In the genomic region with DNA sequence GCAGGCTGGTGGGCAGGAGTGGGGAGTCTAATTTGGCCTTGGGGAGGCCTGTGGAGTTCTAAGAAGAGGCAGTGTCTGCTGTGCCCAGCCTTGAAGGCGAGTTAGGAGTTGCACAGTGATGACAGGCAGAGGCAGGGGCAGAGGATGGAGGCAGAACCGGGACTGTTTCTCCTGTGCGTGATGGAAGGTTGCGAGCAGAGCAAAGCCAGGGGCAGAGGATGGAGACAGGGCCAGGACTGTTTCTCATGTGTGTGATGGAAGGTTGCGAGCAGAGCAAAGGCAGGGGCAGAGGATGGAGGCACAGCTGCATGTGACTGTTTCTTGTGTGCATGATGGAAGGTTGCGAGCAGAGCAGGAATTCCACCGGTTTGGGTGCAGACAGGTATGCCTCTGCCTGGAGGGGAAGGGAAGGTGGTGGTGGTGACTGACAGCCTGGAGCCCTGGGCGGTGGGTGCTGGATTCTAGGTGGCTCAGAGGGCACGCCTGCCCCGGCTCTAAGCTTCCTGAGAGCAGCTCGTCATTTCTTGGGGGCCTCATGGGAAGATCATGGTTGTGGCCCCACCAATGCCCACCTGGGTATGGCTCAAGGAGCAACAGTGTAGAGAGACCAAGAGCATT, we compare ENCODE assay signal across 2 cellular contexts.
TF ChIP-seq lines count a peak whose summit lies in the region.

No MANE protein-coding gene starts in this region.

TF ChIP-seq in WTC11, 78 proteins besides CTCF, POLR2A, EP300 and RAD21 (continued from another document):
- TF ChIP-seq, protein P1, sequence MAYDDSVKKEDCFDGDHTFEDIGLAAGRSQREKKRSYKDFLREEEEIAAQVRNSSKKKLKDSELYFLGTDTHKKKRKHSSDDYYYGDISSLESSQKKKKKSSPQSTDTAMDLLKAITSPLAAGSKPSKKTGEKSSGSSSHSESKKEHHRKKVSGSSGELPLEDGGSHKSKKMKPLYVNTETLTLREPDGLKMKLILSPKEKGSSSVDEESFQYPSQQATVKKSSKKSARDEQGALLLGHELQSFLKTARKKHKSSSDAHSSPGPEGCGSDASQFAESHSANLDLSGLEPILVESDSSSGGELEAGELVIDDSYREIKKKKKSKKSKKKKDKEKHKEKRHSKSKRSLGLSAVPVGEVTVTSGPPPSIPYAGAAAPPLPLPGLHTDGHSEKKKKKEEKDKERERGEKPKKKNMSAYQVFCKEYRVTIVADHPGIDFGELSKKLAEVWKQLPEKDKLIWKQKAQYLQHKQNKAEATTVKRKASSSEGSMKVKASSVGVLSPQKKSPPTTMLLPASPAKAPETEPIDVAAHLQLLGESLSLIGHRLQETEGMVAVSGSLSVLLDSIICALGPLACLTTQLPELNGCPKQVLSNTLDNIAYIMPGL (CRISPR knock-in tag; IDR thresholded peaks at IDR 0.05), result no peak
- TF ChIP-seq NFE2L1 (CRISPR knock-in tag; IDR thresholded peaks at IDR 0.05) (no peak), SMAD3 (CRISPR knock-in tag; IDR thresholded peaks at IDR 0.05; ENCODE audit: borderline replicate concordance) (no peak), EMX1 (CRISPR knock-in tag; IDR thresholded peaks at IDR 0.05) (no peak), ZNF416 (CRISPR knock-in tag; IDR thresholded peaks at IDR 0.05) (no peak), MYBL2 (CRISPR knock-in tag; IDR thresholded peaks at IDR 0.05) (no peak), CREB1 (CRISPR knock-in tag; IDR thresholded peaks at IDR 0.05) (no peak)
- TF ChIP-seq, protein P2, sequence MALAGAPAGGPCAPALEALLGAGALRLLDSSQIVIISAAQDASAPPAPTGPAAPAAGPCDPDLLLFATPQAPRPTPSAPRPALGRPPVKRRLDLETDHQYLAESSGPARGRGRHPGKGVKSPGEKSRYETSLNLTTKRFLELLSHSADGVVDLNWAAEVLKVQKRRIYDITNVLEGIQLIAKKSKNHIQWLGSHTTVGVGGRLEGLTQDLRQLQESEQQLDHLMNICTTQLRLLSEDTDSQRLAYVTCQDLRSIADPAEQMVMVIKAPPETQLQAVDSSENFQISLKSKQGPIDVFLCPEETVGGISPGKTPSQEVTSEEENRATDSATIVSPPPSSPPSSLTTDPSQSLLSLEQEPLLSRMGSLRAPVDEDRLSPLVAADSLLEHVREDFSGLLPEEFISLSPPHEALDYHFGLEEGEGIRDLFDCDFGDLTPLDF (CRISPR knock-in tag; IDR thresholded peaks at IDR 0.05), result no peak
- TF ChIP-seq, protein P3, sequence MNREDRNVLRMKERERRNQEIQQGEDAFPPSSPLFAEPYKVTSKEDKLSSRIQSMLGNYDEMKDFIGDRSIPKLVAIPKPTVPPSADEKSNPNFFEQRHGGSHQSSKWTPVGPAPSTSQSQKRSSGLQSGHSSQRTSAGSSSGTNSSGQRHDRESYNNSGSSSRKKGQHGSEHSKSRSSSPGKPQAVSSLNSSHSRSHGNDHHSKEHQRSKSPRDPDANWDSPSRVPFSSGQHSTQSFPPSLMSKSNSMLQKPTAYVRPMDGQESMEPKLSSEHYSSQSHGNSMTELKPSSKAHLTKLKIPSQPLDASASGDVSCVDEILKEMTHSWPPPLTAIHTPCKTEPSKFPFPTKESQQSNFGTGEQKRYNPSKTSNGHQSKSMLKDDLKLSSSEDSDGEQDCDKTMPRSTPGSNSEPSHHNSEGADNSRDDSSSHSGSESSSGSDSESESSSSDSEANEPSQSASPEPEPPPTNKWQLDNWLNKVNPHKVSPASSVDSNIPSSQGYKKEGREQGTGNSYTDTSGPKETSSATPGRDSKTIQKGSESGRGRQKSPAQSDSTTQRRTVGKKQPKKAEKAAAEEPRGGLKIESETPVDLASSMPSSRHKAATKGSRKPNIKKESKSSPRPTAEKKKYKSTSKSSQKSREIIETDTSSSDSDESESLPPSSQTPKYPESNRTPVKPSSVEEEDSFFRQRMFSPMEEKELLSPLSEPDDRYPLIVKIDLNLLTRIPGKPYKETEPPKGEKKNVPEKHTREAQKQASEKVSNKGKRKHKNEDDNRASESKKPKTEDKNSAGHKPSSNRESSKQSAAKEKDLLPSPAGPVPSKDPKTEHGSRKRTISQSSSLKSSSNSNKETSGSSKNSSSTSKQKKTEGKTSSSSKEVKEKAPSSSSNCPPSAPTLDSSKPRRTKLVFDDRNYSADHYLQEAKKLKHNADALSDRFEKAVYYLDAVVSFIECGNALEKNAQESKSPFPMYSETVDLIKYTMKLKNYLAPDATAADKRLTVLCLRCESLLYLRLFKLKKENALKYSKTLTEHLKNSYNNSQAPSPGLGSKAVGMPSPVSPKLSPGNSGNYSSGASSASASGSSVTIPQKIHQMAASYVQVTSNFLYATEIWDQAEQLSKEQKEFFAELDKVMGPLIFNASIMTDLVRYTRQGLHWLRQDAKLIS (CRISPR knock-in tag; IDR thresholded peaks at IDR 0.05; ENCODE audit: borderline replicate concordance), result no peak
TF ChIP-seq in WTC11: peak in this region for 0.

TF ChIP-seq in GM23338, 12 proteins besides CTCF, POLR2A, EP300 and RAD21 (continued from another document):
- TF ChIP-seq, protein P4, sequence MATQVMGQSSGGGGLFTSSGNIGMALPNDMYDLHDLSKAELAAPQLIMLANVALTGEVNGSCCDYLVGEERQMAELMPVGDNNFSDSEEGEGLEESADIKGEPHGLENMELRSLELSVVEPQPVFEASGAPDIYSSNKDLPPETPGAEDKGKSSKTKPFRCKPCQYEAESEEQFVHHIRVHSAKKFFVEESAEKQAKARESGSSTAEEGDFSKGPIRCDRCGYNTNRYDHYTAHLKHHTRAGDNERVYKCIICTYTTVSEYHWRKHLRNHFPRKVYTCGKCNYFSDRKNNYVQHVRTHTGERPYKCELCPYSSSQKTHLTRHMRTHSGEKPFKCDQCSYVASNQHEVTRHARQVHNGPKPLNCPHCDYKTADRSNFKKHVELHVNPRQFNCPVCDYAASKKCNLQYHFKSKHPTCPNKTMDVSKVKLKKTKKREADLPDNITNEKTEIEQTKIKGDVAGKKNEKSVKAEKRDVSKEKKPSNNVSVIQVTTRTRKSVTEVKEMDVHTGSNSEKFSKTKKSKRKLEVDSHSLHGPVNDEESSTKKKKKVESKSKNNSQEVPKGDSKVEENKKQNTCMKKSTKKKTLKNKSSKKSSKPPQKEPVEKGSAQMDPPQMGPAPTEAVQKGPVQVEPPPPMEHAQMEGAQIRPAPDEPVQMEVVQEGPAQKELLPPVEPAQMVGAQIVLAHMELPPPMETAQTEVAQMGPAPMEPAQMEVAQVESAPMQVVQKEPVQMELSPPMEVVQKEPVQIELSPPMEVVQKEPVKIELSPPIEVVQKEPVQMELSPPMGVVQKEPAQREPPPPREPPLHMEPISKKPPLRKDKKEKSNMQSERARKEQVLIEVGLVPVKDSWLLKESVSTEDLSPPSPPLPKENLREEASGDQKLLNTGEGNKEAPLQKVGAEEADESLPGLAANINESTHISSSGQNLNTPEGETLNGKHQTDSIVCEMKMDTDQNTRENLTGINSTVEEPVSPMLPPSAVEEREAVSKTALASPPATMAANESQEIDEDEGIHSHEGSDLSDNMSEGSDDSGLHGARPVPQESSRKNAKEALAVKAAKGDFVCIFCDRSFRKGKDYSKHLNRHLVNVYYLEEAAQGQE (IDR thresholded peaks at IDR 0.05; ENCODE audit: unreplicated experiment), result no peak
- TF ChIP-seq JUNB (IDR thresholded peaks at IDR 0.05; ENCODE audit: unreplicated experiment), result no peak
